8 cellular contexts compared by ENCODE assay signal in genomic region chr11:59102259-59102765, GRCh38. TPM values are rescaled to one million over a fixed set of nuclear protein-coding genes. Genes with fewer than 3 reads are reported as not detected.
DNase-seq lines count a peak whose midpoint lies in the region; ATAC-seq, FAIRE-seq and TF ChIP-seq lines count a peak whose summit lies in the region.

No MANE protein-coding gene starts in this region.

- DNase-seq in SIG-M5 treated with dmso at 0.1 percent for 504 hours (lab: John Stamatoyannopoulos, UW; ENCODE audit: unreplicated experiment) = peak; percentile 30
- DNase-seq in SIG-M5 (lab: John Stamatoyannopoulos, UW) = no peak
- DNase-seq in SK-N-DZ (ENCODE audit: low spot score) = peak; percentile 21
- peak; percentile 41 to 71 (median 60) for DNase-seq in adrenal gland
- DNase-seq in iPS DF 4.7 (ENCODE audit: extremely low read depth, low spot score) = peak; percentile 44
- peak; percentile 75 for DNase-seq in small intestine
- DNase-seq in SW 1271 (lab: John Stamatoyannopoulos, UW) = no peak

- H3K4me3 ChIP-seq in adrenal gland (peak overlapping the region in 1 of 4 donors; percentile 46), small intestine (ENCODE audit: low read depth in 1 of 2, low read length in 2 of 2) (peak overlapping the region in 1 of 2 donors; percentile 17)

- no peaks in the 10 kb centered on the region for H3K36me3 ChIP-seq in adrenal gland (replicated peaks in 1 of 2)
- no peaks in the 10 kb centered on the region for H3K36me3 ChIP-seq in small intestine (ENCODE audit: control insufficient read depth in 2 of 2, insufficient read depth in 2 of 2, low read length in 2 of 2)

- no peak for TF ChIP-seq POLR2A in adrenal gland (IDR thresholded peaks at IDR 0.05)

- H3K9me3 ChIP-seq in adrenal gland (replicated peaks in 1 of 3) (no peaks in the 10 kb centered on the region), small intestine (ENCODE audit: control insufficient read depth, low read depth) (no peaks in the 10 kb centered on the region)

- peaks cover 12 to 14% of the 10 kb centered on the region in 2 donors for H3K4me1 ChIP-seq in adrenal gland (replicated peaks in 1 of 2)
- peaks cover 1 to 3% of the 10 kb centered on the region in 2 donors for H3K4me1 ChIP-seq in small intestine (ENCODE audit: control insufficient read depth in 2 of 2, insufficient read depth in 1 of 2, low read depth in 1 of 2, low read length in 1 of 2)

- H3K27ac ChIP-seq in adrenal gland (no peak overlapping the region), small intestine (ENCODE audit: low read depth in 1 of 2, low read length in 1 of 2) (no peak overlapping the region)

- ATAC-seq in HG03025 (IDR thresholded peaks at IDR 0.05; ENCODE audit: low FRiP score, unreplicated experiment) = peak; percentile 68

- no peaks in the 10 kb centered on the region for H3K27me3 ChIP-seq in adrenal gland
- no peaks in the 10 kb centered on the region for H3K27me3 ChIP-seq in small intestine (ENCODE audit: control insufficient read depth in 2 of 2, insufficient read depth in 2 of 2, low read length in 2 of 2)

- intact Hi-C loops in adrenal gland (cut with DNase I) = no loop called here

- TF ChIP-seq CTCF in adrenal gland (IDR thresholded peaks at IDR 0.05) = peak in 5 of 6 experiments; percentile 12 to 34 (median 22)

- no peak for FAIRE-seq in small intestine (lab: Jason Lieb, UNC)

- 6 to 19% (median 9%) methylated on average over 16 to 23 of the region's 23 CpGs for WGBS in adrenal gland, 4 donors
- 7 to 12% (median 10%) methylated on average over 23 of the region's 23 CpGs for WGBS in small intestine, 3 donors

RNA-seq across cellular contexts. Expression of gene FAM111B, which starts 4.7 kb away (rescaled TPM):
- 5.5 and 5.9 TPM in 2 replicates for polyA plus RNA-seq in SK-N-DZ (2014; cell fraction: cytosol; rRNA removed)
- polyA plus RNA-seq in SK-N-DZ (2014; cell fraction: nucleus; rRNA removed) = 4.7 and 5.4 TPM in 2 replicates
- total RNA-seq in adrenal gland = 1 to 10 TPM in 3 of 8 donors, under 1 TPM in 4, not detected in 1; 0.26 to 1.7 (median 0.77) TPM
- polyA plus RNA-seq in adrenal gland (1 to 10 TPM in 1 of 3 donors, under 1 TPM in 2; 0.08 to 2.5 (median 0.20) TPM), small intestine (1 to 10 TPM in 1 of 3 donors, under 1 TPM in 2; 0.54 to 5.9 (median 0.89) TPM)

RNA-seq across cellular contexts. Expression of gene GLYATL1B, which starts 16.2 kb away (rescaled TPM):
- polyA plus RNA-seq in SK-N-DZ (2014; cell fraction: cytosol; rRNA removed) = not detected in 2 replicates
- not detected in 2 replicates for polyA plus RNA-seq in SK-N-DZ (2014; cell fraction: nucleus; rRNA removed)
- not detected for total RNA-seq in adrenal gland
- polyA plus RNA-seq in adrenal gland (not detected), small intestine (not detected)

RNA-seq across cellular contexts. Expression of gene FAM111A, which starts 40.3 kb away (rescaled TPM):
- 0.86 and 1.8 TPM in 2 replicates for polyA plus RNA-seq in SK-N-DZ (2014; cell fraction: cytosol; rRNA removed)
- 0.59 and 3.1 TPM in 2 replicates for polyA plus RNA-seq in SK-N-DZ (2014; cell fraction: nucleus; rRNA removed)
- 10 to 100 TPM; 15.8 to 40.4 (median 30.1) TPM for total RNA-seq in adrenal gland
- 10 to 100 TPM; 13.5 to 92.5 (median 30.7) TPM for polyA plus RNA-seq in adrenal gland
- polyA plus RNA-seq in small intestine = 10 to 100 TPM; 16.2 to 19.5 (median 17.9) TPM

Comparison
In these comparisons a context has a peak if more than half of its experiments do, and no peak if none do; other contexts are left out.
1. DNase-seq: peak in SIG-M5 treated with dmso at 0.1 percent for 504 hours (single experiment), SK-N-DZ (single experiment), adrenal gland (7 of 7), iPS DF 4.7 (single experiment) and small intestine (single experiment); none in SIG-M5 (single experiment) and SW 1271 (0 of 2).